In the genomic region with DNA sequence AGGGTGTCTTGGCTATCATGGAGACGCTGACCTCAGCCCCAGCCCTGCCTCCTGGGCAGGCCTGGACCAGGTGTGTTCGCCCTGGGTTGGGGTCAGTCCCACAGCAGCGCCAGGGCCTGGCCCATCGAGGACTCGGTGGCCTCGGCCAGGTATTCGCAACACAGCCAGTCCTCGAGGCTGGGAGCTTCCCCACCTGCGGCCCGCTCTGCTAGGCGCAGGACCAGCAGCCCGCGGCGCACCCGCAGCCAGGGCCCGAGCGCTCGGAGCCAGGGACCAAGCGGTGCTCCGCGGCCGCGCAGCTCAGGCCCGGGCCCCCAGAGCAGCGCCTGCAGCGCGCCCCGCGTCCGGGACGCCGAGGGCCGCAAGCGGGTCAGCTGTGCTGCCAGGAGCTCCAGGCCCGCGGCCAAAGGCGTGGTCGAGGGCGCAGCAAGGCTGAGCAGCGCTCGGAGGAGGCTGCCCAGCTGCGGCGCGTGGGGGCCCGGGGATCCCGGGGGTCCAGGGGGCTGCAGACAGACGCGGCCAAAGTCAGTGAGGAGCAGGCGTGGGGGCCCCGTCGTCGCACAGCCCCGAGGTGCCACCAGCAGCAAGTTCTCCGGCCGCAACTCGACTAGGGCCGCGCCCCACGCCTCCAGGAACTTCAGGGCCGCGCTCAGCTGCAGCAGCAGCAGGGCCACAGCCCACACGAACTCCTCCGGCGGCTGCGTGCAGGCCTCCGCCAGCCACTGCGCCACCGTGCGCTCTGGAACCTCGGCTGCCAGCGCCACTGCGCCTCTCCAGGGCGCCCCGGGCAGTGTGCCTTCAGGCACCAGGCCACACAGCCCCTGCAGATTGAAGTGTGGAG, we compare ENCODE assay signal across 2 cellular contexts.
TF ChIP-seq lines count a peak whose summit lies in the region.

No MANE protein-coding gene starts in this region.

TF ChIP-seq in SK-N-SH, 30 proteins besides CTCF, POLR2A, EP300 and RAD21 (continued from another document):
- TF ChIP-seq, protein P1, sequence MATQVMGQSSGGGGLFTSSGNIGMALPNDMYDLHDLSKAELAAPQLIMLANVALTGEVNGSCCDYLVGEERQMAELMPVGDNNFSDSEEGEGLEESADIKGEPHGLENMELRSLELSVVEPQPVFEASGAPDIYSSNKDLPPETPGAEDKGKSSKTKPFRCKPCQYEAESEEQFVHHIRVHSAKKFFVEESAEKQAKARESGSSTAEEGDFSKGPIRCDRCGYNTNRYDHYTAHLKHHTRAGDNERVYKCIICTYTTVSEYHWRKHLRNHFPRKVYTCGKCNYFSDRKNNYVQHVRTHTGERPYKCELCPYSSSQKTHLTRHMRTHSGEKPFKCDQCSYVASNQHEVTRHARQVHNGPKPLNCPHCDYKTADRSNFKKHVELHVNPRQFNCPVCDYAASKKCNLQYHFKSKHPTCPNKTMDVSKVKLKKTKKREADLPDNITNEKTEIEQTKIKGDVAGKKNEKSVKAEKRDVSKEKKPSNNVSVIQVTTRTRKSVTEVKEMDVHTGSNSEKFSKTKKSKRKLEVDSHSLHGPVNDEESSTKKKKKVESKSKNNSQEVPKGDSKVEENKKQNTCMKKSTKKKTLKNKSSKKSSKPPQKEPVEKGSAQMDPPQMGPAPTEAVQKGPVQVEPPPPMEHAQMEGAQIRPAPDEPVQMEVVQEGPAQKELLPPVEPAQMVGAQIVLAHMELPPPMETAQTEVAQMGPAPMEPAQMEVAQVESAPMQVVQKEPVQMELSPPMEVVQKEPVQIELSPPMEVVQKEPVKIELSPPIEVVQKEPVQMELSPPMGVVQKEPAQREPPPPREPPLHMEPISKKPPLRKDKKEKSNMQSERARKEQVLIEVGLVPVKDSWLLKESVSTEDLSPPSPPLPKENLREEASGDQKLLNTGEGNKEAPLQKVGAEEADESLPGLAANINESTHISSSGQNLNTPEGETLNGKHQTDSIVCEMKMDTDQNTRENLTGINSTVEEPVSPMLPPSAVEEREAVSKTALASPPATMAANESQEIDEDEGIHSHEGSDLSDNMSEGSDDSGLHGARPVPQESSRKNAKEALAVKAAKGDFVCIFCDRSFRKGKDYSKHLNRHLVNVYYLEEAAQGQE (IDR thresholded peaks at IDR 0.05; ENCODE audit: low read depth, low read length), result no peak
- TF ChIP-seq SMC3 (IDR thresholded peaks at IDR 0.05; ENCODE audit: low read depth, low read length) (no peak), FOXM1 (IDR thresholded peaks at IDR 0.05; ENCODE audit: low read depth) (no peak), CHD2 (IDR thresholded peaks at IDR 0.05; ENCODE audit: low read length, partially characterized antibody) (no peak), GABPA (IDR thresholded peaks at IDR 0.05; ENCODE audit: low read depth) (no peak), RFX5 (IDR thresholded peaks at IDR 0.05; ENCODE audit: low read length) (no peak), NRF1 (IDR thresholded peaks at IDR 0.05; ENCODE audit: low read depth, low read length) (no peak), MXI1 (IDR thresholded peaks at IDR 0.05; ENCODE audit: low read depth, low read length) (no peak), TEAD4 (IDR thresholded peaks at IDR 0.05; ENCODE audit: borderline replicate concordance, insufficient read depth) (no peak)
- TF ChIP-seq, protein P2, sequence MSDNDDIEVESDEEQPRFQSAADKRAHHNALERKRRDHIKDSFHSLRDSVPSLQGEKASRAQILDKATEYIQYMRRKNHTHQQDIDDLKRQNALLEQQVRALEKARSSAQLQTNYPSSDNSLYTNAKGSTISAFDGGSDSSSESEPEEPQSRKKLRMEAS (IDR thresholded peaks at IDR 0.05; ENCODE audit: low read depth), result no peak
- TF ChIP-seq, protein P3, sequence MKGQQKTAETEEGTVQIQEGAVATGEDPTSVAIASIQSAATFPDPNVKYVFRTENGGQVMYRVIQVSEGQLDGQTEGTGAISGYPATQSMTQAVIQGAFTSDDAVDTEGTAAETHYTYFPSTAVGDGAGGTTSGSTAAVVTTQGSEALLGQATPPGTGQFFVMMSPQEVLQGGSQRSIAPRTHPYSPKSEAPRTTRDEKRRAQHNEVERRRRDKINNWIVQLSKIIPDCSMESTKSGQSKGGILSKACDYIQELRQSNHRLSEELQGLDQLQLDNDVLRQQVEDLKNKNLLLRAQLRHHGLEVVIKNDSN (IDR thresholded peaks at IDR 0.05; ENCODE audit: borderline replicate concordance, low read depth), result no peak

TF ChIP-seq in SK-N-SH treated with all-trans-retinoic acid at 6 μM for 48 hours, 23 proteins besides CTCF, POLR2A, EP300 and RAD21 (continued from another document):
- TF ChIP-seq, protein P4, sequence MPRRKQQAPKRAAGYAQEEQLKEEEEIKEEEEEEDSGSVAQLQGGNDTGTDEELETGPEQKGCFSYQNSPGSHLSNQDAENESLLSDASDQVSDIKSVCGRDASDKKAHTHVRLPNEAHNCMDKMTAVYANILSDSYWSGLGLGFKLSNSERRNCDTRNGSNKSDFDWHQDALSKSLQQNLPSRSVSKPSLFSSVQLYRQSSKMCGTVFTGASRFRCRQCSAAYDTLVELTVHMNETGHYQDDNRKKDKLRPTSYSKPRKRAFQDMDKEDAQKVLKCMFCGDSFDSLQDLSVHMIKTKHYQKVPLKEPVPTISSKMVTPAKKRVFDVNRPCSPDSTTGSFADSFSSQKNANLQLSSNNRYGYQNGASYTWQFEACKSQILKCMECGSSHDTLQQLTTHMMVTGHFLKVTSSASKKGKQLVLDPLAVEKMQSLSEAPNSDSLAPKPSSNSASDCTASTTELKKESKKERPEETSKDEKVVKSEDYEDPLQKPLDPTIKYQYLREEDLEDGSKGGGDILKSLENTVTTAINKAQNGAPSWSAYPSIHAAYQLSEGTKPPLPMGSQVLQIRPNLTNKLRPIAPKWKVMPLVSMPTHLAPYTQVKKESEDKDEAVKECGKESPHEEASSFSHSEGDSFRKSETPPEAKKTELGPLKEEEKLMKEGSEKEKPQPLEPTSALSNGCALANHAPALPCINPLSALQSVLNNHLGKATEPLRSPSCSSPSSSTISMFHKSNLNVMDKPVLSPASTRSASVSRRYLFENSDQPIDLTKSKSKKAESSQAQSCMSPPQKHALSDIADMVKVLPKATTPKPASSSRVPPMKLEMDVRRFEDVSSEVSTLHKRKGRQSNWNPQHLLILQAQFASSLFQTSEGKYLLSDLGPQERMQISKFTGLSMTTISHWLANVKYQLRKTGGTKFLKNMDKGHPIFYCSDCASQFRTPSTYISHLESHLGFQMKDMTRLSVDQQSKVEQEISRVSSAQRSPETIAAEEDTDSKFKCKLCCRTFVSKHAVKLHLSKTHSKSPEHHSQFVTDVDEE (CRISPR knock-in tag; IDR thresholded peaks at IDR 0.05), result no peak
- TF ChIP-seq ARNTL (CRISPR knock-in tag; IDR thresholded peaks at IDR 0.05; ENCODE audit: borderline replicate concordance, low read depth) (no peak), TOX (CRISPR knock-in tag; IDR thresholded peaks at IDR 0.05; ENCODE audit: borderline replicate concordance) (no peak), ISL1 (CRISPR knock-in tag; IDR thresholded peaks at IDR 0.05) (no peak)
